ENCODE assay signal across 1 cellular context in the genomic region with DNA sequence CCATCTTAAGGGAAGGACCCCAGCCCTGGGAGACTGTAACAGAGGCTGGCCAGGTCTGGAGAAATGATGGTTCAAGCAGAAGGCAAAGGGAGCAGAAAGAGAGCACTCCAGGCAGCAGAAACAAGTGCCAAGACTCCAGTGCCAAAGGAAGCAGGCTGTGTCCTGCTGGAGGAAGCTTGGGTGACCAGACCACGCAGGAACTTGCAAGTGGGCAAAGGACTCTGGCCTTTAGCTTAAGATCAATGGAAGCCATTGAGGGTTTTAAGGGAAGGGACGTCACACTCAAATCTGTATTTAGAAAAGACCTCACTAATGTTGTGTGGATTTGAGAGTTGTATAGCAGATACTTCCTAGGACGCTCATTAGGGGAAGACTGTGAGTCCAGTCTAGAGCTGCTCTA.
TF ChIP-seq lines count a peak whose summit lies in the region.

No MANE protein-coding gene starts in this region.

TF ChIP-seq in endothelial cell of umbilical vein, 7 proteins besides CTCF, POLR2A, EP300 and RAD21:
- TF ChIP-seq JUN (IDR thresholded peaks at IDR 0.05; ENCODE audit: borderline replicate concordance, insufficient read depth, insufficient read length, low read depth): no peak
- TF ChIP-seq, protein P1, sequence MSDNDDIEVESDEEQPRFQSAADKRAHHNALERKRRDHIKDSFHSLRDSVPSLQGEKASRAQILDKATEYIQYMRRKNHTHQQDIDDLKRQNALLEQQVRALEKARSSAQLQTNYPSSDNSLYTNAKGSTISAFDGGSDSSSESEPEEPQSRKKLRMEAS (IDR thresholded peaks at IDR 0.05; ENCODE audit: insufficient read depth, insufficient read length): no peak
- TF ChIP-seq GATA2 (IDR thresholded peaks at IDR 0.05; ENCODE audit: insufficient read depth, insufficient read length, low read depth, low read length): no peak
- no peak for TF ChIP-seq EZH2 (IDR thresholded peaks at IDR 0.05; ENCODE audit: borderline replicate concordance, low read depth, low read length, severe bottlenecking)
- no peak for TF ChIP-seq POLR2AphosphoS5 (IDR thresholded peaks at IDR 0.05; ENCODE audit: insufficient read depth, low read depth, low read length)
- TF ChIP-seq FOS (IDR thresholded peaks at IDR 0.05; ENCODE audit: borderline replicate concordance, insufficient read depth, low read length): no peak
- TF ChIP-seq MYC (IDR thresholded peaks at IDR 0.05; ENCODE audit: low read depth, low read length): no peak
